In the genomic region with DNA sequence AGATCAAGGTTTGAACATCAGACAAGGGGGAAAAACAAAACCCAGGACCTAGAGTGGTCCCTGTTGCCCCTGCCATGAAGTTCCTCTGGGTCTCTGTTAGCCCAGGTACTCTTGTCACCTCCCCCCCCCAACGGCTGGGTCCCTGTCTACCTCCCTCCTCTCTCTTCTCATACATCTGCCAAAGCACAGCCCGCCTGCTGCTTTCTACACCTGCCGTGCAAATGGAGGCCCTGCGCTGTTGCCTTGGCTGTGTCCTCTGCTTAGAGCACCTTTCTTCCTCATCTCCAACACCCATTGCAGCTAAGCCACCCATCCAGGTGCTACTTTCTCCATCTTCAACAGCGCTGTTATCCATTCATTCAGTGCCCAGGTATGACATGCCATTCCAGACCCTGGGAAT, we compare ENCODE assay signal across 20 cellular contexts.
"Had no signal": no experiment of that assay in that cellular context is flagged by ENCODE, and none has a peak within 500 bp of the region (broad histone marks: within the 10 kb centered on the region; RNA-seq: fewer than 3 reads in every experiment).

No MANE protein-coding gene starts in this region.

- H3K4me1 Mint-ChIP-seq: activated naive CD8-positive, alpha-beta T cell treated with anti-CD3 and anti-CD28 coated beads, Interleukin-2, amount 10 ng/mL, durations not matched to agents 7 days and 5 days had no signal

- FAIRE-seq: urothelium cell line had no signal

- H3K27ac Mint-ChIP-seq: activated naive CD4-positive, alpha-beta T cell treated with anti-CD3 and anti-CD28 coated beads for 36 hours; activated naive CD8-positive, alpha-beta T cell treated with anti-CD3 and anti-CD28 coated beads, Interleukin-2, amount 10 ng/mL, durations not matched to agents 7 days and 5 days; naive thymus-derived CD8-positive, alpha-beta T cell had no signal

- DNase-seq: activated CD4-positive, alpha-beta T cell treated with anti-CD3 and anti-CD28 coated beads for 48 hours; activated CD4-positive, alpha-beta T cell treated with anti-CD3 and anti-CD28 coated beads, Interleukin-2, amount 50 U/mL, for 48 hours; activated CD8-positive, alpha-beta memory T cell treated with anti-CD3 and anti-CD28 coated beads for 24 hours; activated effector memory CD4-positive, alpha-beta T cell treated with anti-CD3 and anti-CD28 coated beads, Interleukin-2, amount 50 U/mL, for 16 hours; activated naive CD4-positive, alpha-beta T cell treated with anti-CD3 and anti-CD28 coated beads for 36 hours; activated naive CD8-positive, alpha-beta T cell treated with anti-CD3 and anti-CD28 coated beads, Interleukin-2, amount 10 ng/mL, durations not matched to agents 7 days and 5 days; brain microvascular endothelial cell; effector memory CD4-positive, alpha-beta T cell; erythroblast; hippocampal formation; mesenchymal stem cell; naive thymus-derived CD8-positive, alpha-beta T cell; stimulated activated CD4-positive, alpha-beta T cell treated with anti-CD3 and anti-CD28 coated beads, Interleukin-12 subunit alpha, Interleukin-12 subunit beta, amount 100 ng/mL, for 4 hours; stimulated activated CD4-positive, alpha-beta T cell treated with anti-CD3 and anti-CD28 coated beads, Interleukin-4, amount 100 ng/mL, for 1 hour; stimulated activated naive CD8-positive, alpha-beta T cell treated with anti-CD3 and anti-CD28 coated beads, Interleukin-15, Interleukin-2, amounts not matched to agents 100 U/mL and 50 U/mL, for 24 hours; T-helper 1 cell; testis; transverse colon had no signal

- H3K4me3 Mint-ChIP-seq: activated naive CD4-positive, alpha-beta T cell treated with anti-CD3 and anti-CD28 coated beads for 36 hours; activated naive CD8-positive, alpha-beta T cell treated with anti-CD3 and anti-CD28 coated beads, Interleukin-2, amount 10 ng/mL, durations not matched to agents 7 days and 5 days; naive thymus-derived CD8-positive, alpha-beta T cell had no signal

- ATAC-seq: gastroesophageal sphincter; naive thymus-derived CD8-positive, alpha-beta T cell; stimulated activated naive CD8-positive, alpha-beta T cell treated with anti-CD3 and anti-CD28 coated beads, Interleukin-15, Interleukin-2, amounts not matched to agents 100 U/mL and 50 U/mL, for 24 hours had no signal
